ENCODE assay signal across 1 cellular context in the genomic region with DNA sequence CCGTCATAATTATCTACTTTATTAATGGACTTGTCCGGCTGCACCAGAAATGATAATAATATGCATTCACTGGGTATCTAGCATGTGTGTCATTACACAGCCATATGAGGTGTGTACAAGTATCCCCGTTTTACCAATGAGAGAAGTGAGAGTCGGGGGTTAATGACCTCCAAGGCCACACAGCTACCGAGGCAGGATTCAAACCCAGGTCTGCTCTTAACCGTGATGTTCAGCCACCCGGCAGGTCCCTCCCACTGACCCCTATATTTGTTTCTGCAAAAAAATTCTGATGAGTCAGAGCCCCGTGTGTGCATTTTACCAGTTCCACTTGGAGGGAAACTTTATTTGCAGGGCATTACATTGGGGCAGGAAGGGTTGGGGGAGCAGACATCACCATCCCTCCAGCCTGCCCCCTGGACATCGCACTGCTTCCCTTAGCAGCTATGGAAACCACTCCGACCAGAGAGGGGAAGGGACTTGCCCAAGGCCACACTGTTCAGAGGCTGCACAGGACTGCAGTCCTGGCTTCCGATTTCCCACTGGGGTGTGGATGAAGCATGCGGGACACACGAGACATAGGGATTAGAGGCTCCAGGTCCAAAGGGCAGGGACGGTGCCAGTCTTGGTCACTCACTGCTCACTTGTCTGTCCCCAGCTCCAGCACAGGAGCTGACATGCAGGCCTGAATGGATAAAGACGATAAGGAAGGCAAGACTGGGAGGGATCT.
A peak's percentile ranks its signal among the peaks of the same experiment; 100 is the strongest.
TF ChIP-seq lines count a peak whose summit lies in the region.

No MANE protein-coding gene starts in this region.

TF ChIP-seq in IMR-90, 13 proteins besides CTCF, POLR2A, EP300 and RAD21:
- TF ChIP-seq, protein P1, sequence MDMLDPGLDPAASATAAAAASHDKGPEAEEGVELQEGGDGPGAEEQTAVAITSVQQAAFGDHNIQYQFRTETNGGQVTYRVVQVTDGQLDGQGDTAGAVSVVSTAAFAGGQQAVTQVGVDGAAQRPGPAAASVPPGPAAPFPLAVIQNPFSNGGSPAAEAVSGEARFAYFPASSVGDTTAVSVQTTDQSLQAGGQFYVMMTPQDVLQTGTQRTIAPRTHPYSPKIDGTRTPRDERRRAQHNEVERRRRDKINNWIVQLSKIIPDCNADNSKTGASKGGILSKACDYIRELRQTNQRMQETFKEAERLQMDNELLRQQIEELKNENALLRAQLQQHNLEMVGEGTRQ (IDR thresholded peaks at IDR 0.05; ENCODE audit: low read depth, low read length) = no peak
- TF ChIP-seq MAFK (IDR thresholded peaks at IDR 0.05; ENCODE audit: low read depth, low read length) (0 out of 2 replicates have a peak, but pooled peaks have one; percentile 8), RCOR1 (IDR thresholded peaks at IDR 0.05; ENCODE audit: insufficient replicate concordance, low read length) (no peak)
- TF ChIP-seq, protein P2, sequence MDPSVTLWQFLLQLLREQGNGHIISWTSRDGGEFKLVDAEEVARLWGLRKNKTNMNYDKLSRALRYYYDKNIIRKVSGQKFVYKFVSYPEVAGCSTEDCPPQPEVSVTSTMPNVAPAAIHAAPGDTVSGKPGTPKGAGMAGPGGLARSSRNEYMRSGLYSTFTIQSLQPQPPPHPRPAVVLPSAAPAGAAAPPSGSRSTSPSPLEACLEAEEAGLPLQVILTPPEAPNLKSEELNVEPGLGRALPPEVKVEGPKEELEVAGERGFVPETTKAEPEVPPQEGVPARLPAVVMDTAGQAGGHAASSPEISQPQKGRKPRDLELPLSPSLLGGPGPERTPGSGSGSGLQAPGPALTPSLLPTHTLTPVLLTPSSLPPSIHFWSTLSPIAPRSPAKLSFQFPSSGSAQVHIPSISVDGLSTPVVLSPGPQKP (IDR thresholded peaks at IDR 0.05; ENCODE audit: borderline replicate concordance, low read depth, low read length) = no peak
